8 cellular contexts compared by ENCODE assay signal in the genomic region with DNA sequence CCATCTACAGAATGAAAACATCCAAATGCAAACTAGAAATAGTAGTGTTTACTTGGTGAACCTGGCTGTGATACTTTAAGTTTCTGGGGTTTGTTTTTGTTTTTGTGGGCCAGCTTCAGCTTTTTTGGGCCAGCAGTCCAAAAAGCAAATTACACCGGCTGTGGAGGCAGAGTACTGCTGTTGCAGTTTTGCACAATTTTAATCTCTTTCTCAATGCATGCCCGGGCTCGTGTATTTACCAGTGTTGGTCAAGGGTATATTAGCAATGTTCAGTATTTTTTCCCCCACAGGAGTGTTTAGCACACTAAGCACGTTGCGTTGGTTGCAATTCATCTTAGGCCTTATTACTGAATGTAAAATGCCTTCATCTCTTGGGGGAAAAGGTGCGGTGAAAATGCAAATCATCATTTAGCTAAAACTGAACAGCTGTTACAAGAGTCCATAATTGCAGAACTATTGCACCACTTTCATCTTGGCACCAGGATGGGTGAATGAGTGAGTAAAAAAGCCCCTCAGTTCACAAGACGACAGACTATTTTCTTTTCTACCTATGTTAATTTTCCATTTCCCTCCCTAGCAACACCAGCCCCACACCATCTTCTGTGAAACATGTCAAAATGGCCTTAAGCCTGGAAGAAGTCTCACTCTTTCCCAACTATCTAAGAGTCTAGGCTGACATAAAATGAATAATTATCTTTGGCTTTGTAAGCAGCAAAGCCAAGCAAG. TPM values are rescaled to one million over a fixed set of nuclear protein-coding genes. Genes with fewer than 3 reads are reported as not detected.
A peak's percentile ranks its signal among the peaks of the same experiment; 100 is the strongest.
DNase-seq lines count a peak whose midpoint lies in the region; ATAC-seq and TF ChIP-seq lines count a peak whose summit lies in the region.

No MANE protein-coding gene starts in this region.

- CTCF ChIA-PET in MCF 10A (lab: Yijun Ruan, JAX) = interaction anchor here (0.6 to 2.9 kb wide), 4 partner anchors 13 to 42 kb away, joined by 3 to 22 read pairs (median 5); a partner anchor contains a TSS

- H3K9me3 Mint-ChIP-seq in MCF 10A (ENCODE audit: unreplicated experiment) = no peaks in the 10 kb centered on the region

- peaks cover 1 to 8% of the 10 kb centered on the region in 2 donors for H3K4me1 ChIP-seq in lung (ENCODE audit: control insufficient read depth in 2 of 2, insufficient read depth in 2 of 2, low read length in 2 of 2)
- peaks cover 0 to 29% (median 17%) of the 10 kb centered on the region in 4 donors for H3K4me1 ChIP-seq in tibial artery

- 6 to 8% methylated on average over 7 of the region's 7 CpGs for WGBS in lung, 2 donors

- no peaks in the 10 kb centered on the region for H3K27me3 ChIP-seq in MG63
- H3K27me3 ChIP-seq in lung (ENCODE audit: control insufficient read depth, insufficient read depth) = no peaks in the 10 kb centered on the region
- no peaks in the 10 kb centered on the region for H3K27me3 ChIP-seq in tibial artery

- no peaks in the 10 kb centered on the region for H3K36me3 Mint-ChIP-seq in MCF 10A (ENCODE audit: insufficient read depth, unreplicated experiment)

- ATAC-seq in lung (ENCODE audit: insufficient read depth, low FRiP score) (no peak), GM18909 (IDR thresholded peaks at IDR 0.05; ENCODE audit: poor library complexity, unreplicated experiment) (no peak)

- intact Hi-C loops in MCF 10A (cut with micrococcal nuclease) (loop anchor here (1.0 kb wide), 1 partner anchor 41 kb away; a partner anchor contains a TSS), tibial artery (cut with DNase I; ENCODE audit: low total_unique reads) (loop anchor here (5.0 kb wide), 1 partner anchor 41 kb away; a partner anchor contains a TSS)

- H3K36me3 ChIP-seq in MG63 (no peaks in the 10 kb centered on the region), lung (ENCODE audit: control insufficient read depth in 2 of 2, insufficient read depth in 2 of 2, low read length in 2 of 2) (no peaks in the 10 kb centered on the region), tibial artery (no peaks in the 10 kb centered on the region)

- peak; percentile 6 for DNase-seq in ELR (ENCODE audit: low read depth)
- DNase-seq in MG63 = no peak
- peak; percentile 39 for DNase-seq in MCF 10A (ENCODE audit: unreplicated experiment)
- DNase-seq in lung (ENCODE audit: low spot score) = no peak
- DNase-seq in tibial artery = no peak
- no peak for DNase-seq in NCI-H146 treated with DMSO at 0.1 percent for 48 hours (lab: John Stamatoyannopoulos, UW; ENCODE audit: unreplicated experiment)
- DNase-seq in NCI-H2107 (lab: John Stamatoyannopoulos, UW) = no peak

- H3K4me1 Mint-ChIP-seq in MCF 10A (ENCODE audit: insufficient read depth, unreplicated experiment) = peaks cover 27% of the 10 kb centered on the region

- H3K27ac Mint-ChIP-seq in MCF 10A (ENCODE audit: low read depth, unreplicated experiment) = peak overlapping the region; percentile 96

- H3K9me3 ChIP-seq in MG63 (no peaks in the 10 kb centered on the region), lung (ENCODE audit: control insufficient read depth in 2 of 2, insufficient read depth in 1 of 2, low read length in 1 of 2) (no peaks in the 10 kb centered on the region), tibial artery (no peaks in the 10 kb centered on the region)

- no peak for TF ChIP-seq CTCF in MCF 10A (IDR thresholded peaks at IDR 0.05; ENCODE audit: unreplicated experiment)
- TF ChIP-seq CTCF in lung (IDR thresholded peaks at IDR 0.05; ENCODE audit: control extremely low read depth, extremely low read depth) = no peak
- TF ChIP-seq CTCF in tibial artery (IDR thresholded peaks at IDR 0.05) = no peak

- H3K4me3 Mint-ChIP-seq in MCF 10A (ENCODE audit: unreplicated experiment) = peak overlapping the region; percentile 93

- POLR2A ChIA-PET in MCF 10A (lab: Yijun Ruan, JAX) = interaction anchor here (0.7 to 6.4 kb wide), 33 partner anchors 10 to 826 kb away, joined by 3 to 332 read pairs (median 4); a partner anchor contains a TSS

- H3K27ac ChIP-seq in lung (ENCODE audit: low read depth in 1 of 2, low read length in 1 of 2) = peak overlapping the region; percentile 69 to 95
- H3K27ac ChIP-seq in tibial artery = peak overlapping the region; percentile 98 to 99

- H3K4me3 ChIP-seq in MG63 (peak overlapping the region; percentile 77), lung (no peak overlapping the region), tibial artery (peak overlapping the region; percentile 96 to 99)

- BruUV-seq in MCF 10A (replicated peaks; lab: Mats Ljungman, UMichigan) = no TSS peak

- no peaks in the 10 kb centered on the region for H3K27me3 Mint-ChIP-seq in MCF 10A (ENCODE audit: insufficient read depth, unreplicated experiment)

RNA-seq across cellular contexts. Expression of a gene that starts 1.8 kb away (rescaled TPM):
- total RNA-seq in MG63 (2014; rRNA removed; shearing (Covaris generic); ENCODE audit: low replicate concordance) = 1.9 and 6.1 TPM in 2 replicates
- total RNA-seq in MCF 10A (2022) (45.8 and 47.3 TPM in 2 replicates), lung (10 to 100 TPM; 45.4 to 67.8 TPM)
- 1 to 10 TPM; 4.3 to 9.3 TPM for polyA plus RNA-seq in lung

RNA-seq across cellular contexts. Expression of a gene that starts 41.6 kb away (rescaled TPM):
- total RNA-seq in MG63 (2014; rRNA removed; shearing (Covaris generic); ENCODE audit: low replicate concordance) = 43.6 and 46.3 TPM in 2 replicates
- total RNA-seq in MCF 10A (2022) (36.8 and 53.3 TPM in 2 replicates), lung (10 to 100 TPM; 19.9 to 31.2 TPM)
- 10 to 100 TPM; 21.0 to 45.4 TPM for polyA plus RNA-seq in lung

Comparison
In these comparisons a context has a peak if more than half of its experiments do, and no peak if none do; other contexts are left out.
1. DNase-seq: peak in ELR (single experiment) and MCF 10A (single experiment); none in MG63 (single experiment), lung (single experiment), tibial artery (0 of 2), NCI-H146 treated with DMSO at 0.1 percent for 48 hours (single experiment) and NCI-H2107 (single experiment).